Comparison of ENCODE assay signal across 1 cellular context in the genomic region with DNA sequence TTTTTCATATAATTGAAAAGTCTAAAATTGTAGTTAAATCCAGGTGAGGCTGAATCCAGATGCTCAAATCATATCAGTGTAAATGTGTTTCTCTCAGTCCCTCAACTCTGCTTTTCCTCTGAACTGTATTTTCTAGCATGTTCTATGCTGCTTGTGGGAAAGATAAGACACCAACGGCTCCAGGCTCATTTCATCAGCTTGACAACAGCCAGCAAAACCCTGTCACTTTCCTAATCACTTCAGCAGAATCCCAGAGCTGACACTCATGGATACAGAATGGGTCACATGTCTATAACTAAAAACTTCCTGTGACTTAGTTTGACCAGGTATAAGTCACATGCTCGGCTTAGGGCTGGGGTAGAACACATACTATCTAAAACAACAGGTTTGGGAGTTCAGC.
TF ChIP-seq lines count a peak whose summit lies in the region.

No MANE protein-coding gene starts in this region.

TF ChIP-seq in K562, 482 proteins besides CTCF, POLR2A, EP300 and RAD21 (continued from another document and continues in another):
- TF ChIP-seq, protein P1, sequence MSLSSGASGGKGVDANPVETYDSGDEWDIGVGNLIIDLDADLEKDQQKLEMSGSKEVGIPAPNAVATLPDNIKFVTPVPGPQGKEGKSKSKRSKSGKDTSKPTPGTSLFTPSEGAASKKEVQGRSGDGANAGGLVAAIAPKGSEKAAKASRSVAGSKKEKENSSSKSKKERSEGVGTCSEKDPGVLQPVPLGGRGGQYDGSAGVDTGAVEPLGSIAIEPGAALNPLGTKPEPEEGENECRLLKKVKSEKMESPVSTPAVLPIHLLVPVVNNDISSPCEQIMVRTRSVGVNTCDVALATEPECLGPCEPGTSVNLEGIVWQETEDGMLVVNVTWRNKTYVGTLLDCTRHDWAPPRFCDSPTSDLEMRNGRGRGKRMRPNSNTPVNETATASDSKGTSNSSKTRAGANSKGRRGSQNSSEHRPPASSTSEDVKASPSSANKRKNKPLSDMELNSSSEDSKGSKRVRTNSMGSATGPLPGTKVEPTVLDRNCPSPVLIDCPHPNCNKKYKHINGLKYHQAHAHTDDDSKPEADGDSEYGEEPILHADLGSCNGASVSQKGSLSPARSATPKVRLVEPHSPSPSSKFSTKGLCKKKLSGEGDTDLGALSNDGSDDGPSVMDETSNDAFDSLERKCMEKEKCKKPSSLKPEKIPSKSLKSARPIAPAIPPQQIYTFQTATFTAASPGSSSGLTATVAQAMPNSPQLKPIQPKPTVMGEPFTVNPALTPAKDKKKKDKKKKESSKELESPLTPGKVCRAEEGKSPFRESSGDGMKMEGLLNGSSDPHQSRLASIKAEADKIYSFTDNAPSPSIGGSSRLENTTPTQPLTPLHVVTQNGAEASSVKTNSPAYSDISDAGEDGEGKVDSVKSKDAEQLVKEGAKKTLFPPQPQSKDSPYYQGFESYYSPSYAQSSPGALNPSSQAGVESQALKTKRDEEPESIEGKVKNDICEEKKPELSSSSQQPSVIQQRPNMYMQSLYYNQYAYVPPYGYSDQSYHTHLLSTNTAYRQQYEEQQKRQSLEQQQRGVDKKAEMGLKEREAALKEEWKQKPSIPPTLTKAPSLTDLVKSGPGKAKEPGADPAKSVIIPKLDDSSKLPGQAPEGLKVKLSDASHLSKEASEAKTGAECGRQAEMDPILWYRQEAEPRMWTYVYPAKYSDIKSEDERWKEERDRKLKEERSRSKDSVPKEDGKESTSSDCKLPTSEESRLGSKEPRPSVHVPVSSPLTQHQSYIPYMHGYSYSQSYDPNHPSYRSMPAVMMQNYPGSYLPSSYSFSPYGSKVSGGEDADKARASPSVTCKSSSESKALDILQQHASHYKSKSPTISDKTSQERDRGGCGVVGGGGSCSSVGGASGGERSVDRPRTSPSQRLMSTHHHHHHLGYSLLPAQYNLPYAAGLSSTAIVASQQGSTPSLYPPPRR (CRISPR knock-in tag; IDR thresholded peaks at IDR 0.05; ENCODE audit: borderline replicate concordance): no peak
- TF ChIP-seq ZFP30 (CRISPR knock-in tag; IDR thresholded peaks at IDR 0.05; ENCODE audit: borderline replicate concordance) (no peak), ZNF584 (CRISPR knock-in tag; IDR thresholded peaks at IDR 0.05; ENCODE audit: low read depth) (0 out of 2 replicates have a peak, but pooled peaks have one; percentile 18), ZBTB17 (CRISPR knock-in tag; IDR thresholded peaks at IDR 0.05) (0 out of 2 replicates have a peak, but pooled peaks have one; percentile 39), ZNF143 (CRISPR knock-in tag; IDR thresholded peaks at IDR 0.05) (no peak), TAF1 (IDR thresholded peaks at IDR 0.05; ENCODE audit: control insufficient read depth, extremely low read depth, insufficient read depth, low read length, severe bottlenecking) (no peak), MYNN (IDR thresholded peaks at IDR 0.05) (no peak), MYNN (CRISPR knock-in tag; IDR thresholded peaks at IDR 0.05) (no peak), CCNT2 (IDR thresholded peaks at IDR 0.05; ENCODE audit: borderline replicate concordance, extremely low read depth, insufficient read length, low read depth, low read length) (no peak), SP2 (IDR thresholded peaks at IDR 0.05; ENCODE audit: extremely low read depth, low read depth, low read length, poor library complexity, severe bottlenecking) (no peak), ZFPM2 (CRISPR knock-in tag; IDR thresholded peaks at IDR 0.05) (no peak), RNF2 (IDR thresholded peaks at IDR 0.05) (peak; percentile 11; the same call in 1 of the 2 replicates), SIN3B (IDR thresholded peaks at IDR 0.05; ENCODE audit: low read depth) (no peak), NCOA2 (IDR thresholded peaks at IDR 0.05; ENCODE audit: partially characterized antibody in 2 of 2) (no peak), L3MBTL2 (IDR thresholded peaks at IDR 0.05) (peak; percentile 43; the same call in 1 of the 2 replicates)
- TF ChIP-seq, protein P2, sequence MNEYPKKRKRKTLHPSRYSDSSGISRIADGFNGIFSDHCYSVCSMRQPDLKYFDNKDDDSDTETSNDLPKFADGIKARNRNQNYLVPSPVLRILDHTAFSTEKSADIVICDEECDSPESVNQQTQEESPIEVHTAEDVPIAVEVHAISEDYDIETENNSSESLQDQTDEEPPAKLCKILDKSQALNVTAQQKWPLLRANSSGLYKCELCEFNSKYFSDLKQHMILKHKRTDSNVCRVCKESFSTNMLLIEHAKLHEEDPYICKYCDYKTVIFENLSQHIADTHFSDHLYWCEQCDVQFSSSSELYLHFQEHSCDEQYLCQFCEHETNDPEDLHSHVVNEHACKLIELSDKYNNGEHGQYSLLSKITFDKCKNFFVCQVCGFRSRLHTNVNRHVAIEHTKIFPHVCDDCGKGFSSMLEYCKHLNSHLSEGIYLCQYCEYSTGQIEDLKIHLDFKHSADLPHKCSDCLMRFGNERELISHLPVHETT (CRISPR knock-in tag; conservative IDR thresholded peaks at IDR 0.05 in 1 of 2, IDR thresholded peaks at IDR 0.05 in 1 of 2): no peak
- TF ChIP-seq, protein P3, sequence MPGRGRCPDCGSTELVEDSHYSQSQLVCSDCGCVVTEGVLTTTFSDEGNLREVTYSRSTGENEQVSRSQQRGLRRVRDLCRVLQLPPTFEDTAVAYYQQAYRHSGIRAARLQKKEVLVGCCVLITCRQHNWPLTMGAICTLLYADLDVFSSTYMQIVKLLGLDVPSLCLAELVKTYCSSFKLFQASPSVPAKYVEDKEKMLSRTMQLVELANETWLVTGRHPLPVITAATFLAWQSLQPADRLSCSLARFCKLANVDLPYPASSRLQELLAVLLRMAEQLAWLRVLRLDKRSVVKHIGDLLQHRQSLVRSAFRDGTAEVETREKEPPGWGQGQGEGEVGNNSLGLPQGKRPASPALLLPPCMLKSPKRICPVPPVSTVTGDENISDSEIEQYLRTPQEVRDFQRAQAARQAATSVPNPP (IDR thresholded peaks at IDR 0.05; ENCODE audit: borderline replicate concordance, insufficient read depth, insufficient read length): no peak
- TF ChIP-seq, protein P4, sequence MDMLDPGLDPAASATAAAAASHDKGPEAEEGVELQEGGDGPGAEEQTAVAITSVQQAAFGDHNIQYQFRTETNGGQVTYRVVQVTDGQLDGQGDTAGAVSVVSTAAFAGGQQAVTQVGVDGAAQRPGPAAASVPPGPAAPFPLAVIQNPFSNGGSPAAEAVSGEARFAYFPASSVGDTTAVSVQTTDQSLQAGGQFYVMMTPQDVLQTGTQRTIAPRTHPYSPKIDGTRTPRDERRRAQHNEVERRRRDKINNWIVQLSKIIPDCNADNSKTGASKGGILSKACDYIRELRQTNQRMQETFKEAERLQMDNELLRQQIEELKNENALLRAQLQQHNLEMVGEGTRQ (CRISPR knock-in tag; IDR thresholded peaks at IDR 0.05): peak; percentile 13; the same call in 1 of the 2 replicates
- TF ChIP-seq, protein P5, sequence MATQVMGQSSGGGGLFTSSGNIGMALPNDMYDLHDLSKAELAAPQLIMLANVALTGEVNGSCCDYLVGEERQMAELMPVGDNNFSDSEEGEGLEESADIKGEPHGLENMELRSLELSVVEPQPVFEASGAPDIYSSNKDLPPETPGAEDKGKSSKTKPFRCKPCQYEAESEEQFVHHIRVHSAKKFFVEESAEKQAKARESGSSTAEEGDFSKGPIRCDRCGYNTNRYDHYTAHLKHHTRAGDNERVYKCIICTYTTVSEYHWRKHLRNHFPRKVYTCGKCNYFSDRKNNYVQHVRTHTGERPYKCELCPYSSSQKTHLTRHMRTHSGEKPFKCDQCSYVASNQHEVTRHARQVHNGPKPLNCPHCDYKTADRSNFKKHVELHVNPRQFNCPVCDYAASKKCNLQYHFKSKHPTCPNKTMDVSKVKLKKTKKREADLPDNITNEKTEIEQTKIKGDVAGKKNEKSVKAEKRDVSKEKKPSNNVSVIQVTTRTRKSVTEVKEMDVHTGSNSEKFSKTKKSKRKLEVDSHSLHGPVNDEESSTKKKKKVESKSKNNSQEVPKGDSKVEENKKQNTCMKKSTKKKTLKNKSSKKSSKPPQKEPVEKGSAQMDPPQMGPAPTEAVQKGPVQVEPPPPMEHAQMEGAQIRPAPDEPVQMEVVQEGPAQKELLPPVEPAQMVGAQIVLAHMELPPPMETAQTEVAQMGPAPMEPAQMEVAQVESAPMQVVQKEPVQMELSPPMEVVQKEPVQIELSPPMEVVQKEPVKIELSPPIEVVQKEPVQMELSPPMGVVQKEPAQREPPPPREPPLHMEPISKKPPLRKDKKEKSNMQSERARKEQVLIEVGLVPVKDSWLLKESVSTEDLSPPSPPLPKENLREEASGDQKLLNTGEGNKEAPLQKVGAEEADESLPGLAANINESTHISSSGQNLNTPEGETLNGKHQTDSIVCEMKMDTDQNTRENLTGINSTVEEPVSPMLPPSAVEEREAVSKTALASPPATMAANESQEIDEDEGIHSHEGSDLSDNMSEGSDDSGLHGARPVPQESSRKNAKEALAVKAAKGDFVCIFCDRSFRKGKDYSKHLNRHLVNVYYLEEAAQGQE (CRISPR knock-in tag; IDR thresholded peaks at IDR 0.05; ENCODE audit: low read depth): no peak
- TF ChIP-seq, protein P6, sequence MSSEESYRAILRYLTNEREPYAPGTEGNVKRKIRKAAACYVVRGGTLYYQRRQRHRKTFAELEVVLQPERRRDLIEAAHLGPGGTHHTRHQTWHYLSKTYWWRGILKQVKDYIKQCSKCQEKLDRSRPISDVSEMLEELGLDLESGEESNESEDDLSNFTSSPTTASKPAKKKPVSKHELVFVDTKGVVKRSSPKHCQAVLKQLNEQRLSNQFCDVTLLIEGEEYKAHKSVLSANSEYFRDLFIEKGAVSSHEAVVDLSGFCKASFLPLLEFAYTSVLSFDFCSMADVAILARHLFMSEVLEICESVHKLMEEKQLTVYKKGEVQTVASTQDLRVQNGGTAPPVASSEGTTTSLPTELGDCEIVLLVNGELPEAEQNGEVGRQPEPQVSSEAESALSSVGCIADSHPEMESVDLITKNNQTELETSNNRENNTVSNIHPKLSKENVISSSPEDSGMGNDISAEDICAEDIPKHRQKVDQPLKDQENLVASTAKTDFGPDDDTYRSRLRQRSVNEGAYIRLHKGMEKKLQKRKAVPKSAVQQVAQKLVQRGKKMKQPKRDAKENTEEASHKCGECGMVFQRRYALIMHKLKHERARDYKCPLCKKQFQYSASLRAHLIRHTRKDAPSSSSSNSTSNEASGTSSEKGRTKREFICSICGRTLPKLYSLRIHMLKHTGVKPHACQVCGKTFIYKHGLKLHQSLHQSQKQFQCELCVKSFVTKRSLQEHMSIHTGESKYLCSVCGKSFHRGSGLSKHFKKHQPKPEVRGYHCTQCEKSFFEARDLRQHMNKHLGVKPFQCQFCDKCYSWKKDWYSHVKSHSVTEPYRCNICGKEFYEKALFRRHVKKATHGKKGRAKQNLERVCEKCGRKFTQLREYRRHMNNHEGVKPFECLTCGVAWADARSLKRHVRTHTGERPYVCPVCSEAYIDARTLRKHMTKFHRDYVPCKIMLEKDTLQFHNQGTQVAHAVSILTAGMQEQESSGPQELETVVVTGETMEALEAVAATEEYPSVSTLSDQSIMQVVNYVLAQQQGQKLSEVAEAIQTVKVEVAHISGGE (CRISPR knock-in tag; IDR thresholded peaks at IDR 0.05): no peak
- TF ChIP-seq, protein P7, sequence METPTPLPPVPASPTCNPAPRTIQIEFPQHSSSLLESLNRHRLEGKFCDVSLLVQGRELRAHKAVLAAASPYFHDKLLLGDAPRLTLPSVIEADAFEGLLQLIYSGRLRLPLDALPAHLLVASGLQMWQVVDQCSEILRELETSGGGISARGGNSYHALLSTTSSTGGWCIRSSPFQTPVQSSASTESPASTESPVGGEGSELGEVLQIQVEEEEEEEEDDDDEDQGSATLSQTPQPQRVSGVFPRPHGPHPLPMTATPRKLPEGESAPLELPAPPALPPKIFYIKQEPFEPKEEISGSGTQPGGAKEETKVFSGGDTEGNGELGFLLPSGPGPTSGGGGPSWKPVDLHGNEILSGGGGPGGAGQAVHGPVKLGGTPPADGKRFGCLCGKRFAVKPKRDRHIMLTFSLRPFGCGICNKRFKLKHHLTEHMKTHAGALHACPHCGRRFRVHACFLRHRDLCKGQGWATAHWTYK (CRISPR knock-in tag; IDR thresholded peaks at IDR 0.05): 0 out of 2 replicates have a peak, but pooled peaks have one; percentile 31
- TF ChIP-seq, protein P8, sequence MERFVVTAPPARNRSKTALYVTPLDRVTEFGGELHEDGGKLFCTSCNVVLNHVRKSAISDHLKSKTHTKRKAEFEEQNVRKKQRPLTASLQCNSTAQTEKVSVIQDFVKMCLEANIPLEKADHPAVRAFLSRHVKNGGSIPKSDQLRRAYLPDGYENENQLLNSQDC (CRISPR knock-in tag; IDR thresholded peaks at IDR 0.05): no peak
